In genomic region chr20:35462351-35462750, GRCh38 we compare ENCODE assay signal across 1 cellular context.
TF ChIP-seq lines count a peak whose summit lies in the region.

No MANE protein-coding gene starts in this region.

TF ChIP-seq in K562, 482 proteins besides CTCF, POLR2A, EP300 and RAD21 (continued from another document):
- TF ChIP-seq, protein P1, sequence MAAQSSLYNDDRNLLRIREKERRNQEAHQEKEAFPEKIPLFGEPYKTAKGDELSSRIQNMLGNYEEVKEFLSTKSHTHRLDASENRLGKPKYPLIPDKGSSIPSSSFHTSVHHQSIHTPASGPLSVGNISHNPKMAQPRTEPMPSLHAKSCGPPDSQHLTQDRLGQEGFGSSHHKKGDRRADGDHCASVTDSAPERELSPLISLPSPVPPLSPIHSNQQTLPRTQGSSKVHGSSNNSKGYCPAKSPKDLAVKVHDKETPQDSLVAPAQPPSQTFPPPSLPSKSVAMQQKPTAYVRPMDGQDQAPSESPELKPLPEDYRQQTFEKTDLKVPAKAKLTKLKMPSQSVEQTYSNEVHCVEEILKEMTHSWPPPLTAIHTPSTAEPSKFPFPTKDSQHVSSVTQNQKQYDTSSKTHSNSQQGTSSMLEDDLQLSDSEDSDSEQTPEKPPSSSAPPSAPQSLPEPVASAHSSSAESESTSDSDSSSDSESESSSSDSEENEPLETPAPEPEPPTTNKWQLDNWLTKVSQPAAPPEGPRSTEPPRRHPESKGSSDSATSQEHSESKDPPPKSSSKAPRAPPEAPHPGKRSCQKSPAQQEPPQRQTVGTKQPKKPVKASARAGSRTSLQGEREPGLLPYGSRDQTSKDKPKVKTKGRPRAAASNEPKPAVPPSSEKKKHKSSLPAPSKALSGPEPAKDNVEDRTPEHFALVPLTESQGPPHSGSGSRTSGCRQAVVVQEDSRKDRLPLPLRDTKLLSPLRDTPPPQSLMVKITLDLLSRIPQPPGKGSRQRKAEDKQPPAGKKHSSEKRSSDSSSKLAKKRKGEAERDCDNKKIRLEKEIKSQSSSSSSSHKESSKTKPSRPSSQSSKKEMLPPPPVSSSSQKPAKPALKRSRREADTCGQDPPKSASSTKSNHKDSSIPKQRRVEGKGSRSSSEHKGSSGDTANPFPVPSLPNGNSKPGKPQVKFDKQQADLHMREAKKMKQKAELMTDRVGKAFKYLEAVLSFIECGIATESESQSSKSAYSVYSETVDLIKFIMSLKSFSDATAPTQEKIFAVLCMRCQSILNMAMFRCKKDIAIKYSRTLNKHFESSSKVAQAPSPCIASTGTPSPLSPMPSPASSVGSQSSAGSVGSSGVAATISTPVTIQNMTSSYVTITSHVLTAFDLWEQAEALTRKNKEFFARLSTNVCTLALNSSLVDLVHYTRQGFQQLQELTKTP (IDR thresholded peaks at IDR 0.05; ENCODE audit: low read depth in 1 of 2, partially characterized antibody in 2 of 2) = no peak
- TF ChIP-seq CBX1 (IDR thresholded peaks at IDR 0.05; ENCODE audit: low read depth) (no peak), DPF2 (IDR thresholded peaks at IDR 0.05) (peak; percentile 88), HDAC2 (IDR thresholded peaks at IDR 0.05) (peak; percentile 24; the same call in 1 of the 2 replicates), ZFP30 (CRISPR knock-in tag; IDR thresholded peaks at IDR 0.05; ENCODE audit: borderline replicate concordance) (no peak), ARID1B (IDR thresholded peaks at IDR 0.05) (peak; percentile 90), RBM34 (IDR thresholded peaks at IDR 0.05; ENCODE audit: borderline replicate concordance, insufficient read depth, low read length) (no peak), ZNF561 (CRISPR knock-in tag; conservative IDR thresholded peaks at IDR 0.05) (no peak), ESRRA (IDR thresholded peaks at IDR 0.05; ENCODE audit: borderline replicate concordance, low read depth) (peak; percentile 76; the same call in 1 of the 2 replicates), KHSRP (IDR thresholded peaks at IDR 0.05) (no peak), MAZ (CRISPR knock-in tag; conservative IDR thresholded peaks at IDR 0.05 in 1 of 2, IDR thresholded peaks at IDR 0.05 in 1 of 2) (0 out of 4 replicates have a peak, but pooled peaks of 1 of the 2 experiments have one; percentile 10), TEAD4 (IDR thresholded peaks at IDR 0.05; ENCODE audit: low read length) (peak; percentile 87), TEAD4 (CRISPR knock-in tag; IDR thresholded peaks at IDR 0.05; ENCODE audit: borderline replicate concordance) (no peak), KAT2B (IDR thresholded peaks at IDR 0.05; ENCODE audit: low read depth, low read length) (no peak), SOX6 (IDR thresholded peaks at IDR 0.05) (peak; percentile 52), POLR2AphosphoS5 (IDR thresholded peaks at IDR 0.05; ENCODE audit: control insufficient read depth, insufficient read depth, low read depth, low read length) (peak; percentile 86), SPI1 (IDR thresholded peaks at IDR 0.05; ENCODE audit: borderline replicate concordance, low read depth, low read length) (0 out of 2 replicates have a peak, but pooled peaks have one; percentile 9), ZSCAN29 (IDR thresholded peaks at IDR 0.05) (no peak), CBFA2T2 (conservative IDR thresholded peaks at IDR 0.05) (peak; percentile 89), ILF3 (IDR thresholded peaks at IDR 0.05; ENCODE audit: borderline replicate concordance) (no peak), ELK1 (CRISPR knock-in tag; IDR thresholded peaks at IDR 0.05) (no peak), POLR2G (IDR thresholded peaks at IDR 0.05; ENCODE audit: low read depth, low read length) (no peak), PML (IDR thresholded peaks at IDR 0.05; ENCODE audit: low read length) (peak; percentile 75), STAT5A (IDR thresholded peaks at IDR 0.05; ENCODE audit: borderline replicate concordance, low read length) (peak; percentile 66; the same call in 1 of the 2 replicates), ZNF445 (CRISPR knock-in tag; IDR thresholded peaks at IDR 0.05; ENCODE audit: low read depth) (no peak), TRIM24 (IDR thresholded peaks at IDR 0.05) (peak in 1 of 2 experiments; percentile 48; a peak in 1 of 4 replicates), CEBPG (CRISPR knock-in tag; IDR thresholded peaks at IDR 0.05) (no peak), CEBPG (tag; conservative IDR thresholded peaks at IDR 0.05 in 1 of 2, IDR thresholded peaks at IDR 0.05 in 1 of 2) (no peak), ZNF592 (IDR thresholded peaks at IDR 0.05) (no peak), SMARCE1 (IDR thresholded peaks at IDR 0.05) (peak; percentile 70), ZFX (CRISPR knock-in tag; IDR thresholded peaks at IDR 0.05) (0 out of 2 replicates have a peak, but pooled peaks have one; percentile 22), E2F4 (CRISPR knock-in tag; IDR thresholded peaks at IDR 0.05; ENCODE audit: low read depth) (no peak), ZEB2 (IDR thresholded peaks at IDR 0.05) (peak; percentile 96)
- TF ChIP-seq, protein P2, sequence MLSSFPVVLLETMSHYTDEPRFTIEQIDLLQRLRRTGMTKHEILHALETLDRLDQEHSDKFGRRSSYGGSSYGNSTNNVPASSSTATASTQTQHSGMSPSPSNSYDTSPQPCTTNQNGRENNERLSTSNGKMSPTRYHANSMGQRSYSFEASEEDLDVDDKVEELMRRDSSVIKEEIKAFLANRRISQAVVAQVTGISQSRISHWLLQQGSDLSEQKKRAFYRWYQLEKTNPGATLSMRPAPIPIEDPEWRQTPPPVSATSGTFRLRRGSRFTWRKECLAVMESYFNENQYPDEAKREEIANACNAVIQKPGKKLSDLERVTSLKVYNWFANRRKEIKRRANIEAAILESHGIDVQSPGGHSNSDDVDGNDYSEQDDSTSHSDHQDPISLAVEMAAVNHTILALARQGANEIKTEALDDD (IDR thresholded peaks at IDR 0.05) = no peak
- TF ChIP-seq, protein P3, sequence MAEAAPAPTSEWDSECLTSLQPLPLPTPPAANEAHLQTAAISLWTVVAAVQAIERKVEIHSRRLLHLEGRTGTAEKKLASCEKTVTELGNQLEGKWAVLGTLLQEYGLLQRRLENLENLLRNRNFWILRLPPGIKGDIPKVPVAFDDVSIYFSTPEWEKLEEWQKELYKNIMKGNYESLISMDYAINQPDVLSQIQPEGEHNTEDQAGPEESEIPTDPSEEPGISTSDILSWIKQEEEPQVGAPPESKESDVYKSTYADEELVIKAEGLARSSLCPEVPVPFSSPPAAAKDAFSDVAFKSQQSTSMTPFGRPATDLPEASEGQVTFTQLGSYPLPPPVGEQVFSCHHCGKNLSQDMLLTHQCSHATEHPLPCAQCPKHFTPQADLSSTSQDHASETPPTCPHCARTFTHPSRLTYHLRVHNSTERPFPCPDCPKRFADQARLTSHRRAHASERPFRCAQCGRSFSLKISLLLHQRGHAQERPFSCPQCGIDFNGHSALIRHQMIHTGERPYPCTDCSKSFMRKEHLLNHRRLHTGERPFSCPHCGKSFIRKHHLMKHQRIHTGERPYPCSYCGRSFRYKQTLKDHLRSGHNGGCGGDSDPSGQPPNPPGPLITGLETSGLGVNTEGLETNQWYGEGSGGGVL (CRISPR knock-in tag; IDR thresholded peaks at IDR 0.05) = no peak
- TF ChIP-seq, protein P4, sequence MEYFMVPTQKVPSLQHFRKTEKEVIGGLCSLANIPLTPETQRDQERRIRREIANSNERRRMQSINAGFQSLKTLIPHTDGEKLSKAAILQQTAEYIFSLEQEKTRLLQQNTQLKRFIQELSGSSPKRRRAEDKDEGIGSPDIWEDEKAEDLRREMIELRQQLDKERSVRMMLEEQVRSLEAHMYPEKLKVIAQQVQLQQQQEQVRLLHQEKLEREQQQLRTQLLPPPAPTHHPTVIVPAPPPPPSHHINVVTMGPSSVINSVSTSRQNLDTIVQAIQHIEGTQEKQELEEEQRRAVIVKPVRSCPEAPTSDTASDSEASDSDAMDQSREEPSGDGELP (CRISPR knock-in tag; IDR thresholded peaks at IDR 0.05; ENCODE audit: borderline replicate concordance) = peak; percentile 66
- TF ChIP-seq, protein P5, sequence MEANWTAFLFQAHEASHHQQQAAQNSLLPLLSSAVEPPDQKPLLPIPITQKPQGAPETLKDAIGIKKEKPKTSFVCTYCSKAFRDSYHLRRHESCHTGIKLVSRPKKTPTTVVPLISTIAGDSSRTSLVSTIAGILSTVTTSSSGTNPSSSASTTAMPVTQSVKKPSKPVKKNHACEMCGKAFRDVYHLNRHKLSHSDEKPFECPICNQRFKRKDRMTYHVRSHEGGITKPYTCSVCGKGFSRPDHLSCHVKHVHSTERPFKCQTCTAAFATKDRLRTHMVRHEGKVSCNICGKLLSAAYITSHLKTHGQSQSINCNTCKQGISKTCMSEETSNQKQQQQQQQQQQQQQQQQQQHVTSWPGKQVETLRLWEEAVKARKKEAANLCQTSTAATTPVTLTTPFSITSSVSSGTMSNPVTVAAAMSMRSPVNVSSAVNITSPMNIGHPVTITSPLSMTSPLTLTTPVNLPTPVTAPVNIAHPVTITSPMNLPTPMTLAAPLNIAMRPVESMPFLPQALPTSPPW (CRISPR knock-in tag; IDR thresholded peaks at IDR 0.05) = peak; percentile 50
- TF ChIP-seq, protein P6, sequence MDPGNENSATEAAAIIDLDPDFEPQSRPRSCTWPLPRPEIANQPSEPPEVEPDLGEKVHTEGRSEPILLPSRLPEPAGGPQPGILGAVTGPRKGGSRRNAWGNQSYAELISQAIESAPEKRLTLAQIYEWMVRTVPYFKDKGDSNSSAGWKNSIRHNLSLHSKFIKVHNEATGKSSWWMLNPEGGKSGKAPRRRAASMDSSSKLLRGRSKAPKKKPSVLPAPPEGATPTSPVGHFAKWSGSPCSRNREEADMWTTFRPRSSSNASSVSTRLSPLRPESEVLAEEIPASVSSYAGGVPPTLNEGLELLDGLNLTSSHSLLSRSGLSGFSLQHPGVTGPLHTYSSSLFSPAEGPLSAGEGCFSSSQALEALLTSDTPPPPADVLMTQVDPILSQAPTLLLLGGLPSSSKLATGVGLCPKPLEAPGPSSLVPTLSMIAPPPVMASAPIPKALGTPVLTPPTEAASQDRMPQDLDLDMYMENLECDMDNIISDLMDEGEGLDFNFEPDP (CRISPR knock-in tag; IDR thresholded peaks at IDR 0.05) = no peak
